Comparison of ENCODE assay signal across 10 cellular contexts in genomic region chr15:28099555-28100140, GRCh38. TPM values are rescaled to one million over a fixed set of nuclear protein-coding genes. Genes with fewer than 3 reads are reported as not detected.
DNase-seq lines count a peak whose midpoint lies in the region; ATAC-seq and TF ChIP-seq lines count a peak whose summit lies in the region.
"Had no signal": no experiment of that assay in that cellular context is flagged by ENCODE, and none has a peak within 500 bp of the region (broad histone marks: within the 10 kb centered on the region; RNA-seq: fewer than 3 reads in every experiment).

No MANE protein-coding gene starts in this region.

- no peaks in the 10 kb centered on the region for H3K36me3 Mint-ChIP-seq in stimulated activated naive CD8-positive, alpha-beta T cell treated with anti-CD3 and anti-CD28 coated beads, Interleukin-15, Interleukin-2, amounts not matched to agents 100 ng/mL and 50 ng/mL, for 24 hours (ENCODE audit: low read depth)
- H3K36me3 Mint-ChIP-seq in effector memory CD8-positive, alpha-beta T cell (ENCODE audit: insufficient read depth), result peaks cover 2% of the 10 kb centered on the region
- H3K36me3 Mint-ChIP-seq in nephron (ENCODE audit: low read depth), result no peaks in the 10 kb centered on the region
- H3K36me3 Mint-ChIP-seq in activated CD8-positive, alpha-beta memory T cell treated with anti-CD3 and anti-CD28 coated beads, Interleukin-2, amount 10 ng/mL, durations not matched to agents 7 days and 5 days, result peaks cover 3% of the 10 kb centered on the region

- TF ChIP-seq CTCF in nephron (IDR thresholded peaks at IDR 0.05; ENCODE audit: unreplicated experiment in 3 of 3), result no peak

- peak overlapping the region; percentile 21 for H3K4me3 Mint-ChIP-seq in stimulated activated naive CD8-positive, alpha-beta T cell treated with anti-CD3 and anti-CD28 coated beads, Interleukin-15, Interleukin-2, amounts not matched to agents 100 ng/mL and 50 ng/mL, for 24 hours
- H3K4me3 Mint-ChIP-seq in effector memory CD8-positive, alpha-beta T cell, result peak overlapping the region; percentile 9 to 21
- peak overlapping the region; percentile 34 to 64 (median 56) for H3K4me3 Mint-ChIP-seq in nephron
- H3K4me3 Mint-ChIP-seq in activated CD8-positive, alpha-beta memory T cell treated with anti-CD3 and anti-CD28 coated beads, Interleukin-2, amount 10 ng/mL, durations not matched to agents 7 days and 5 days, result no peak overlapping the region
- H3K4me3 Mint-ChIP-seq: activated naive CD4-positive, alpha-beta T cell treated with anti-CD3 and anti-CD28 coated beads, Interleukin-2, amount 10 ng/mL, durations not matched to agents 7 days and 5 days had no signal

- ATAC-seq in stimulated activated naive CD8-positive, alpha-beta T cell treated with anti-CD3 and anti-CD28 coated beads, Interleukin-15, Interleukin-2, amounts not matched to agents 100 U/mL and 50 U/mL, for 24 hours, result no peak
- ATAC-seq in effector memory CD8-positive, alpha-beta T cell (replicated peaks), result no peak
- no peak for ATAC-seq in GM21423 (IDR thresholded peaks at IDR 0.05; ENCODE audit: unreplicated experiment)
- ATAC-seq in activated CD8-positive, alpha-beta memory T cell treated with anti-CD3 and anti-CD28 coated beads, Interleukin-2, amount 10 ng/mL, durations not matched to agents 7 days and 5 days, result no peak

- peaks cover 66% of the 10 kb centered on the region for H3K27me3 Mint-ChIP-seq in stimulated activated naive CD8-positive, alpha-beta T cell treated with anti-CD3 and anti-CD28 coated beads, Interleukin-15, Interleukin-2, amounts not matched to agents 100 ng/mL and 50 ng/mL, for 24 hours
- peaks cover 36 to 56% of the 10 kb centered on the region in 2 donors for H3K27me3 Mint-ChIP-seq in effector memory CD8-positive, alpha-beta T cell
- H3K27me3 Mint-ChIP-seq in nephron (ENCODE audit: low read depth), result peaks cover 45% of the 10 kb centered on the region
- peaks cover 64% of the 10 kb centered on the region for H3K27me3 Mint-ChIP-seq in activated CD8-positive, alpha-beta memory T cell treated with anti-CD3 and anti-CD28 coated beads, Interleukin-2, amount 10 ng/mL, durations not matched to agents 7 days and 5 days

- no peak for DNase-seq in stimulated activated naive CD8-positive, alpha-beta T cell treated with anti-CD3 and anti-CD28 coated beads, Interleukin-15, Interleukin-2, amounts not matched to agents 100 U/mL and 50 U/mL, for 24 hours
- DNase-seq in effector memory CD8-positive, alpha-beta T cell, result no peak
- DNase-seq in activated CD8-positive, alpha-beta memory T cell treated with anti-CD3 and anti-CD28 coated beads, Interleukin-2, amount 10 ng/mL, durations not matched to agents 7 days and 5 days, result no peak
- DNase-seq in activated CD8-positive, alpha-beta memory T cell treated with anti-CD3 and anti-CD28 coated beads for 24 hours, result no peak
- no peak for DNase-seq in DMS53 (lab: John Stamatoyannopoulos, UW)

- H3K27ac Mint-ChIP-seq in stimulated activated naive CD8-positive, alpha-beta T cell treated with anti-CD3 and anti-CD28 coated beads, Interleukin-15, Interleukin-2, amounts not matched to agents 100 ng/mL and 50 ng/mL, for 24 hours, result no peak overlapping the region
- no peak overlapping the region for H3K27ac Mint-ChIP-seq in effector memory CD8-positive, alpha-beta T cell
- peak overlapping the region in 2 of 3 experiments; percentile 19 to 61 for H3K27ac Mint-ChIP-seq in nephron
- no peak overlapping the region for H3K27ac Mint-ChIP-seq in activated CD8-positive, alpha-beta memory T cell treated with anti-CD3 and anti-CD28 coated beads, Interleukin-2, amount 10 ng/mL, durations not matched to agents 7 days and 5 days
- H3K27ac Mint-ChIP-seq: activated naive CD4-positive, alpha-beta T cell treated with anti-CD3 and anti-CD28 coated beads, Interleukin-2, amount 10 ng/mL, durations not matched to agents 7 days and 5 days had no signal

- CTCF ChIA-PET in activated CD8-positive, alpha-beta memory T cell treated with anti-CD3 and anti-CD28 coated beads, Interleukin-2, amount 10 ng/mL, durations not matched to agents 7 days and 5 days (lab: Charles Lee), result no interaction called here

- peaks cover 27% of the 10 kb centered on the region for H3K4me1 Mint-ChIP-seq in stimulated activated naive CD8-positive, alpha-beta T cell treated with anti-CD3 and anti-CD28 coated beads, Interleukin-15, Interleukin-2, amounts not matched to agents 100 ng/mL and 50 ng/mL, for 24 hours (ENCODE audit: low read depth)
- peaks cover 14 to 27% of the 10 kb centered on the region in 2 donors for H3K4me1 Mint-ChIP-seq in effector memory CD8-positive, alpha-beta T cell (ENCODE audit: low read depth in 2 of 2)
- peaks cover 32% of the 10 kb centered on the region for H3K4me1 Mint-ChIP-seq in nephron
- peaks cover 28% of the 10 kb centered on the region for H3K4me1 Mint-ChIP-seq in activated CD8-positive, alpha-beta memory T cell treated with anti-CD3 and anti-CD28 coated beads, Interleukin-2, amount 10 ng/mL, durations not matched to agents 7 days and 5 days

- no peaks in the 10 kb centered on the region for H3K9me3 Mint-ChIP-seq in stimulated activated naive CD8-positive, alpha-beta T cell treated with anti-CD3 and anti-CD28 coated beads, Interleukin-15, Interleukin-2, amounts not matched to agents 100 ng/mL and 50 ng/mL, for 24 hours
- no peaks in the 10 kb centered on the region for H3K9me3 Mint-ChIP-seq in effector memory CD8-positive, alpha-beta T cell
- H3K9me3 Mint-ChIP-seq in nephron, result no peaks in the 10 kb centered on the region
- H3K9me3 Mint-ChIP-seq in activated CD8-positive, alpha-beta memory T cell treated with anti-CD3 and anti-CD28 coated beads, Interleukin-2, amount 10 ng/mL, durations not matched to agents 7 days and 5 days (ENCODE audit: low read depth), result no peaks in the 10 kb centered on the region
- H3K9me3 Mint-ChIP-seq: activated naive CD4-positive, alpha-beta T cell treated with anti-CD3 and anti-CD28 coated beads, Interleukin-2, amount 10 ng/mL, durations not matched to agents 7 days and 5 days had no signal

RNA-seq across cellular contexts. Expression of gene OCA2, which starts 0.5 kb away (rescaled TPM):
- total RNA-seq in activated CD8-positive, alpha-beta memory T cell treated with anti-CD3 and anti-CD28 coated beads, Interleukin-2, amount 10 ng/mL, durations not matched to agents 7 days and 5 days, result not detected
- total RNA-seq: T-helper 1 cell treated with Interleukin-12 subunit alpha and Interleukin-12 subunit beta and Interleukin-4 antibody, amounts not matched to agents 30 ng/mL and 1 ng/mL, for 36 hours had no signal

Comparison
In these comparisons a context has a peak if more than half of its experiments do, and no peak if none do; other contexts are left out.
1. H3K27ac Mint-ChIP-seq: peak in nephron (2 of 3); none in stimulated activated naive CD8-positive, alpha-beta T cell treated with anti-CD3 and anti-CD28 coated beads, Interleukin-15, Interleukin-2, amounts not matched to agents 100 ng/mL and 50 ng/mL, for 24 hours (single experiment), effector memory CD8-positive, alpha-beta T cell (0 of 2) and activated CD8-positive, alpha-beta memory T cell treated with anti-CD3 and anti-CD28 coated beads, Interleukin-2, amount 10 ng/mL, durations not matched to agents 7 days and 5 days (single experiment).